In the genomic region with DNA sequence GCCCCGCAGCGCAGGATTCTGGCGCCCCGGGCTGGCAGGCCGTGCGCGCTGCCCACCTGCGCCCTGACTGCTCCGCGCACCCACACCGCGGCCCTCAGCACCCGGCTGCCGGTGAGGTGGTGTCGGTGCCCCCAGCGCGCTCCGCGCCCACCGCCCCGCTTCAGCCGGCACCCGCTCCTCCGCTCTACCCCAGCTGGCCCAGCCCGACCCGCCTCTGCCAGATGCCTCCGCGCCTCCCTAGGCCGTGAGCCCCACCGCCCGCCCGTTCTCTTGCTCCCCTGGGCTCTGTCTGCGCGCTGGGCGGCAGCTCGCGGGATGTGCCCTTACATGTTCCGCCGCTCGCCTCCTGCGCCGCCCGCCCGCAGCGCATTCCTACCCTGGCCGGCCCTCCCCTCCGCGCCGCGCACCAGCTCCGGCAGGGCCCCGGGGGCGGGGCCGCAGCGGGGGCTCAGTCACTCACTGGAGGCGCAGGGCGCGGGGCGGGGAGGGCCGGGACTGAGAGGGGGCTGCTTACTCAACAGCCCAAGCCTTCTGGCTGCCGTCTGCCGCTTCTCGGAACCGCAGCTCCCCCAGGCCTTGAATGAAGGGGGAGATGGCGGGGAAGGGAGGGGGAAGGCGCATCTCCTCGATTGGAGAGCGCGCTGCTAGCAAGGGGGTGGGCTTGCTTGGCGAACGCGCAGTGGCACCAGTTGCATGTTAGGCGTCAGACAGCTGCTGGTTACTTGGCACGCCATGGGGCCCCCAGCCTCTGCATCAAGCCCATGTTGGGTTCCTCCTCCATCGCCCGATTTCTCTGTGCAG, we compare ENCODE assay signal across 8 cellular contexts. TPM values are rescaled to one million over a fixed set of nuclear protein-coding genes. Genes with fewer than 3 reads are reported as not detected.
DNase-seq lines count a peak whose midpoint lies in the region; ATAC-seq and TF ChIP-seq lines count a peak whose summit lies in the region.

A gene (minus strand): TSS at position 345 of the 801 bp plus-strand sequence. CDS start 402 bp downstream, outside the sequence.

- peak; percentile 86 for DNase-seq in AG09319 (ENCODE audit: extremely low read depth, low read depth)
- peak; percentile 58 for DNase-seq in NCI-H460 (ENCODE audit: extremely low read depth, low read depth)
- peak; percentile 59 for DNase-seq in activated T-cell treated with anti-CD3 and anti-CD28 coated beads, Interleukin-2, amount 50 U/mL, for 24 hours
- peak; percentile 93 for DNase-seq in fibroblast of gingiva (ENCODE audit: low read depth)

- H3K27ac ChIP-seq in muscle layer of colon (ENCODE audit: low read depth, low read length) (peak within 1 kb of the TSS; percentile 98), temporal lobe (ENCODE audit: low read depth, low read length) (peak within 1 kb of the TSS; percentile 94)

- peaks cover 59% of the 10 kb centered on the region for H3K27me3 Mint-ChIP-seq in activated T-cell treated with anti-CD3 and anti-CD28 coated beads, Interleukin-2, amount 50 U/mL, for 24 hours

- H3K4me1 ChIP-seq in muscle layer of colon (ENCODE audit: insufficient read depth, low read length): peaks cover 28% of the 10 kb centered on the region

- H3K27me3 ChIP-seq in muscle layer of colon (ENCODE audit: control insufficient read depth in 1 of 2, insufficient read depth in 2 of 2, low read length in 2 of 2): no peaks in the 10 kb centered on the region

- H3K4me3 ChIP-seq in muscle layer of colon (ENCODE audit: low read depth in 1 of 2, low read length in 2 of 2): peak within 1 kb of the TSS; percentile 99 to 100

- no peaks in the 10 kb centered on the region for H3K9me3 Mint-ChIP-seq in activated T-cell treated with anti-CD3 and anti-CD28 coated beads, Interleukin-2, amount 50 U/mL, for 24 hours

- H3K27ac Mint-ChIP-seq in activated T-cell treated with anti-CD3 and anti-CD28 coated beads, Interleukin-2, amount 50 U/mL, for 24 hours: no peak within 1 kb of the TSS

- ATAC-seq in GM18907 (IDR thresholded peaks at IDR 0.05; ENCODE audit: unreplicated experiment) (peak; percentile 81), HG03097 (IDR thresholded peaks at IDR 0.05; ENCODE audit: low FRiP score, unreplicated experiment) (peak; percentile 83)

- peaks cover 7% of the 10 kb centered on the region for H3K4me1 Mint-ChIP-seq in activated T-cell treated with anti-CD3 and anti-CD28 coated beads, Interleukin-2, amount 50 U/mL, for 24 hours (ENCODE audit: low read depth)

- no peaks in the 10 kb centered on the region for H3K9me3 ChIP-seq in muscle layer of colon (ENCODE audit: low read length)

- H3K36me3 ChIP-seq in muscle layer of colon (ENCODE audit: insufficient read depth, low read length): peaks cover 22% of the 10 kb centered on the region

- H3K36me3 Mint-ChIP-seq in activated T-cell treated with anti-CD3 and anti-CD28 coated beads, Interleukin-2, amount 50 U/mL, for 24 hours (ENCODE audit: low read depth): no peaks in the 10 kb centered on the region

- peak within 1 kb of the TSS; percentile 100 for H3K9ac ChIP-seq in muscle layer of colon (ENCODE audit: low read length)

- H3K4me3 Mint-ChIP-seq in activated T-cell treated with anti-CD3 and anti-CD28 coated beads, Interleukin-2, amount 50 U/mL, for 24 hours: peak within 1 kb of the TSS; percentile 68

- TF ChIP-seq CTCF in AG09319 (IDR thresholded peaks at IDR 0.05; ENCODE audit: low read depth, low read length): no peak

RNA-seq across cellular contexts. Expression of the gene that starts here (rescaled TPM):
- 53.8 and 54.6 TPM in 2 replicates for total RNA-seq in NCI-H460 (2014; rRNA removed; shearing (Covaris generic))
- polyA plus RNA-seq in NCI-H460 (2014; cell fraction: nucleus; rRNA removed): 32.9 and 44.9 TPM in 2 replicates
- total RNA-seq in temporal lobe: 7.1 TPM

Comparison
In these comparisons a context has a peak if more than half of its experiments do, and no peak if none do; other contexts are left out.
1. Peak in every context shown above with its lines: DNase-seq, ATAC-seq, H3K4me3 ChIP-seq and H3K27ac ChIP-seq.